27 cellular contexts compared by ENCODE assay signal in the genomic region with DNA sequence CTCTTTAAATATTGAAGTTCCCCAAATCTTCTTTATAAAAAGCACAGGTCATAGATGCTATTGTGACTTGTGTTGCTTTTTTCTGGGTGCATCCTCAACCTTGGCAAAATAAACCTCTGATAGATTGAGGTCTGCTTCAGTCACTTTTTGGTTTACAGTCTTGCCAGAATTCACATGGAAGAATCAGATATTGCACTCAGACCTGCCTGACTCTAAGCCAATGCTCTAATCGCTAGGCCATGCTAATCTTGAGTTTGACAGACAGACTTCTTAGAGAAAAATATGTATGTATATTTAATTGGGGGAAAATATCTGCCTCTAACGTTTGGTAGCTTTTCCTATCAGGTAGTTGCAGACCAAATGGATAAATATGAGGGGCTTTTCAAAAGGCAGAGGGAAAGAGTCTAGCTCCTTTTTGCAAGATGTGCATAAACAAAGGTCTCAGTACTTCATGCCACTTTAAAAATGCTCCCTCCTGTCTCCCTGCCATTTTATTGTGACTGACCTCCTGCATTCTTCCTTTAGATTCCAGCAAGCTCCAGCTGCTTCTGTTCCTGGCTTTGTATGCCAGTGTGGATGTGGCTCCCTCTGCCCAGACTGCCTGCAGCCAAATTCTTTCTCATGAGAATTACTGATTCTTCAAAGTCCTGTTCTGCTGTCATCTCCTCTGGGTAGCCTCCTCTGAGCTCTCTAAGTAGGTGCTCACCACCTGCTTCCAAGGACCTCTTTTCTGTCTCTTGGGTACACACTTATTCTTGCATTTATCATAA. TPM values are rescaled to one million over a fixed set of nuclear protein-coding genes. Genes with fewer than 3 reads are reported as not detected.
DNase-seq lines count a peak whose midpoint lies in the region; ATAC-seq, FAIRE-seq and TF ChIP-seq lines count a peak whose summit lies in the region.
"Had no signal": no experiment of that assay in that cellular context is flagged by ENCODE, and none has a peak within 500 bp of the region (broad histone marks: within the 10 kb centered on the region; RNA-seq: fewer than 3 reads in every experiment).

No MANE protein-coding gene starts in this region.

- H3K4me3 Mint-ChIP-seq in GM23338 (no peak overlapping the region), neural progenitor cell (no peak overlapping the region), CD14-positive monocyte (no peak overlapping the region)
- no peak overlapping the region for H3K4me3 Mint-ChIP-seq in activated T-helper 1 cell treated with anti-CD3 and anti-CD28 coated beads, Interleukin-12 subunit alpha, Interleukin-12 subunit beta, Interleukin-2, Interleukin-4 antibody, amounts not matched to agents 30 ng/mL and 10 ng/mL and 1 ng/mL, durations not matched to agents 14 hours and 24 hours and 36 hours
- H3K4me3 Mint-ChIP-seq: activated CD4-positive, alpha-beta memory T cell treated with anti-CD3 and anti-CD28 coated beads for 36 hours; CD4-positive, alpha-beta T cell had no signal

- 49 to 66% methylated on average over 2 of the region's 2 CpGs for WGBS in ectodermal cell, 2 experiments

- H3K4me1 Mint-ChIP-seq in GM23338: peaks cover 12% of the 10 kb centered on the region
- H3K4me1 Mint-ChIP-seq in neural progenitor cell: peaks cover 29% of the 10 kb centered on the region
- peaks cover 11% of the 10 kb centered on the region for H3K4me1 Mint-ChIP-seq in CD14-positive monocyte
- no peaks in the 10 kb centered on the region for H3K4me1 Mint-ChIP-seq in activated T-helper 1 cell treated with anti-CD3 and anti-CD28 coated beads, Interleukin-12 subunit alpha, Interleukin-12 subunit beta, Interleukin-2, Interleukin-4 antibody, amounts not matched to agents 30 ng/mL and 10 ng/mL and 1 ng/mL, durations not matched to agents 14 hours and 24 hours and 36 hours (ENCODE audit: low read depth)

- TF ChIP-seq CTCF in GM23338 (conservative IDR thresholded peaks at IDR 0.05; ENCODE audit: low read depth in 2 of 2) (no peak), neural progenitor cell (IDR thresholded peaks at IDR 0.05) (no peak), kidney (IDR thresholded peaks at IDR 0.05; ENCODE audit: borderline replicate concordance, extremely low read depth, insufficient read depth) (no peak), CD14-positive monocyte (IDR thresholded peaks at IDR 0.05) (no peak)

- no peaks in the 10 kb centered on the region for H3K36me3 Mint-ChIP-seq in GM23338 (ENCODE audit: low read depth)
- H3K36me3 Mint-ChIP-seq in neural progenitor cell: no peaks in the 10 kb centered on the region
- no peaks in the 10 kb centered on the region for H3K36me3 Mint-ChIP-seq in CD14-positive monocyte
- H3K36me3 Mint-ChIP-seq in activated T-helper 1 cell treated with anti-CD3 and anti-CD28 coated beads, Interleukin-12 subunit alpha, Interleukin-12 subunit beta, Interleukin-2, Interleukin-4 antibody, amounts not matched to agents 30 ng/mL and 10 ng/mL and 1 ng/mL, durations not matched to agents 14 hours and 24 hours and 36 hours (ENCODE audit: low read depth): no peaks in the 10 kb centered on the region
- H3K36me3 Mint-ChIP-seq: activated CD4-positive, alpha-beta memory T cell treated with anti-CD3 and anti-CD28 coated beads for 36 hours had no signal

- no peaks in the 10 kb centered on the region for H3F3A ChIP-seq in GM23338 (replicated peaks; ENCODE audit: low read depth)
- no peaks in the 10 kb centered on the region for H3F3A ChIP-seq in neural progenitor cell (ENCODE audit: low read depth)

- H4K20me1 ChIP-seq in GM23338 (replicated peaks; ENCODE audit: insufficient read depth) (no peaks in the 10 kb centered on the region), neural progenitor cell (ENCODE audit: low read depth) (no peaks in the 10 kb centered on the region)

- ATAC-seq in GM23338 (peak; percentile 57; the same call in 1 of the 3 replicates), HG02798 (IDR thresholded peaks at IDR 0.05; ENCODE audit: poor library complexity, unreplicated experiment) (no peak)
- ATAC-seq: SK-N-SH treated with all-trans-retinoic acid at 6 μM for 48 hours; stimulated activated naive CD8-positive, alpha-beta T cell treated with anti-CD3 and anti-CD28 coated beads, Interleukin-15, Interleukin-2, amounts not matched to agents 100 U/mL and 50 U/mL, for 24 hours had no signal

- peak; percentile 25 for DNase-seq in GM23338 (ENCODE audit: low spot score)
- peak; percentile 33 for DNase-seq in NCI-H69 (lab: John Stamatoyannopoulos, UW)
- DNase-seq in neural progenitor cell (ENCODE audit: low spot score): peak; percentile 28
- no peak for DNase-seq in kidney
- no peak for DNase-seq in CD14-positive monocyte (ENCODE audit: low spot score)
- no peak for DNase-seq in activated T-helper 1 cell treated with anti-CD3 and anti-CD28 coated beads, Interleukin-12 subunit alpha, Interleukin-12 subunit beta, Interleukin-2, Interleukin-4 antibody, amounts not matched to agents 30 ng/mL and 10 ng/mL and 1 ng/mL, durations not matched to agents 14 hours and 24 hours and 36 hours (ENCODE audit: low spot score)
- DNase-seq: activated CD4-positive, alpha-beta memory T cell treated with anti-CD3 and anti-CD28 coated beads for 36 hours; activated CD4-positive, CD25-positive, alpha-beta regulatory T cell; CD4-positive, alpha-beta T cell; cortex of kidney; DMS153; GF-D8; glutamatergic neuron; KBM-7; NCI-H1930; NK-92 treated with Interleukin-12 subunit alpha and Interleukin-12 subunit beta, amount 100 ng/mL, for 24 hours; RPMI8226; stimulated activated CD4-positive, alpha-beta T cell treated with anti-CD3 and anti-CD28 coated beads, Interleukin-4, amount 100 ng/mL, for 1 hour; stimulated activated naive CD8-positive, alpha-beta T cell treated with anti-CD3 and anti-CD28 coated beads, Interleukin-15, Interleukin-2, amounts not matched to agents 100 U/mL and 50 U/mL, for 24 hours; T-helper 9 cell; thyroid gland had no signal

- 0 out of 2 replicates have a peak overlapping the region, but pooled peaks have one; percentile 30 for H2AFZ ChIP-seq in GM23338
- H2AFZ ChIP-seq in neural progenitor cell (replicated peaks): peak overlapping the region; percentile 73

- no peak overlapping the region for H3K27ac ChIP-seq in GM23338 (ENCODE audit: low read depth)
- peak overlapping the region; percentile 30 for H3K27ac ChIP-seq in ectodermal cell (ENCODE audit: insufficient read depth, low read depth, low read length, poor library complexity, severe bottlenecking)
- no peak overlapping the region for H3K27ac ChIP-seq in neural progenitor cell
- H3K27ac ChIP-seq in kidney (ENCODE audit: low read depth in 2 of 2, low read length in 2 of 2): no peak overlapping the region
- H3K27ac ChIP-seq: cardiac muscle cell, neutrophil, thyroid gland had no signal

- H3K79me2 ChIP-seq in GM23338 (replicated peaks; ENCODE audit: insufficient read depth) (no peaks in the 10 kb centered on the region), neural progenitor cell (ENCODE audit: low read depth) (no peaks in the 10 kb centered on the region)

- H3K36me3 ChIP-seq in GM23338 (ENCODE audit: insufficient read depth): no peaks in the 10 kb centered on the region
- H3K36me3 ChIP-seq in ectodermal cell (ENCODE audit: control insufficient read depth, insufficient read depth, low read length): no peaks in the 10 kb centered on the region
- no peaks in the 10 kb centered on the region for H3K36me3 ChIP-seq in neural progenitor cell
- H3K36me3 ChIP-seq in kidney (ENCODE audit: control insufficient read depth in 1 of 2, insufficient read depth in 2 of 2, low read length in 2 of 2): no peaks in the 10 kb centered on the region
- H3K36me3 ChIP-seq: cardiac muscle cell, neutrophil, thyroid gland had no signal

- H3K27me3 ChIP-seq in GM23338 (ENCODE audit: insufficient read depth) (no peaks in the 10 kb centered on the region), ectodermal cell (ENCODE audit: control insufficient read depth, insufficient read depth, low read length, poor library complexity, severe bottlenecking) (no peaks in the 10 kb centered on the region), neural progenitor cell (no peaks in the 10 kb centered on the region)
- H3K27me3 ChIP-seq: cardiac muscle cell, neutrophil, thyroid gland had no signal

- intact Hi-C loops in kidney (cut with DNase I): no loop called here
- intact Hi-C loops in CD14-positive monocyte (cut with micrococcal nuclease): no loop called here
- intact Hi-C loops in activated T-helper 1 cell treated with anti-CD3 and anti-CD28 coated beads, Interleukin-12 subunit alpha, Interleukin-12 subunit beta, Interleukin-2, Interleukin-4 antibody, amounts not matched to agents 30 ng/mL and 10 ng/mL and 1 ng/mL, durations not matched to agents 14 hours and 24 hours and 36 hours (cut with micrococcal nuclease): no loop called here

- H3K4me3 ChIP-seq in GM23338 (no peak overlapping the region), ectodermal cell (ENCODE audit: insufficient read depth, low read depth, low read length) (no peak overlapping the region), neural progenitor cell (no peak overlapping the region), kidney (ENCODE audit: low read length in 2 of 2) (no peak overlapping the region)
- H3K4me3 ChIP-seq: cardiac muscle cell, smooth muscle cell, thyroid gland had no signal

- H3K4me1 ChIP-seq in GM23338 (ENCODE audit: insufficient read depth) (no peaks in the 10 kb centered on the region; the same call in 1 of the 2 replicates), ectodermal cell (ENCODE audit: control insufficient read depth, insufficient read depth, low read length) (peaks cover 7% of the 10 kb centered on the region), neural progenitor cell (peaks cover 15% of the 10 kb centered on the region), kidney (ENCODE audit: control insufficient read depth in 1 of 2, insufficient read depth in 1 of 2, low read depth in 1 of 2, low read length in 2 of 2) (no peaks in the 10 kb centered on the region)
- H3K4me1 ChIP-seq: thyroid gland had no signal

- no peak overlapping the region for H3K4me2 ChIP-seq in GM23338
- peak overlapping the region; percentile 17 for H3K4me2 ChIP-seq in neural progenitor cell
- H3K4me2 ChIP-seq: smooth muscle cell had no signal

- H3K9me2 ChIP-seq in GM23338 (ENCODE audit: insufficient read depth): no peaks in the 10 kb centered on the region

- H3K27ac Mint-ChIP-seq in GM23338 (no peak overlapping the region), neural progenitor cell (peak overlapping the region; percentile 77), CD14-positive monocyte (peak overlapping the region in 2 of 7 donors; percentile 25 to 60)
- H3K27ac Mint-ChIP-seq in activated T-helper 1 cell treated with anti-CD3 and anti-CD28 coated beads, Interleukin-12 subunit alpha, Interleukin-12 subunit beta, Interleukin-2, Interleukin-4 antibody, amounts not matched to agents 30 ng/mL and 10 ng/mL and 1 ng/mL, durations not matched to agents 14 hours and 24 hours and 36 hours: no peak overlapping the region
- H3K27ac Mint-ChIP-seq: activated CD4-positive, alpha-beta memory T cell treated with anti-CD3 and anti-CD28 coated beads for 36 hours; CD4-positive, alpha-beta T cell had no signal

- no peaks in the 10 kb centered on the region for H3K9me3 ChIP-seq in ectodermal cell (ENCODE audit: control insufficient read depth, low read length)
- no peaks in the 10 kb centered on the region for H3K9me3 ChIP-seq in neural progenitor cell (ENCODE audit: low read depth)
- H3K9me3 ChIP-seq in kidney (ENCODE audit: control insufficient read depth in 1 of 2, low read length in 2 of 2): no peaks in the 10 kb centered on the region
- H3K9me3 ChIP-seq: neutrophil, thyroid gland had no signal

- no peaks in the 10 kb centered on the region for H3K27me3 Mint-ChIP-seq in GM23338 (ENCODE audit: insufficient read depth, low read depth, poor library complexity)
- H3K27me3 Mint-ChIP-seq in neural progenitor cell (ENCODE audit: insufficient read depth, low read depth): peaks cover 2% of the 10 kb centered on the region
- peaks cover 0 to 5% (median under 1%) of the 10 kb centered on the region in 3 donors for H3K27me3 Mint-ChIP-seq in CD14-positive monocyte (ENCODE audit: low read depth in 3 of 3)
- H3K27me3 Mint-ChIP-seq in activated T-helper 1 cell treated with anti-CD3 and anti-CD28 coated beads, Interleukin-12 subunit alpha, Interleukin-12 subunit beta, Interleukin-2, Interleukin-4 antibody, amounts not matched to agents 30 ng/mL and 10 ng/mL and 1 ng/mL, durations not matched to agents 14 hours and 24 hours and 36 hours (ENCODE audit: insufficient read depth): peaks cover 3% of the 10 kb centered on the region

- no peak for FAIRE-seq in kidney (lab: Jason Lieb, UNC)

- H3K9ac ChIP-seq in neural progenitor cell: no peak overlapping the region
- H3K9ac ChIP-seq in kidney (ENCODE audit: low read length in 2 of 2): no peak overlapping the region

- no peaks in the 10 kb centered on the region for H3K9me3 Mint-ChIP-seq in GM23338
- peaks cover 2% of the 10 kb centered on the region for H3K9me3 Mint-ChIP-seq in neural progenitor cell
- H3K9me3 Mint-ChIP-seq in CD14-positive monocyte: peaks cover under 1 to 2% (median 2%) of the 10 kb centered on the region in 7 donors
- H3K9me3 Mint-ChIP-seq in activated T-helper 1 cell treated with anti-CD3 and anti-CD28 coated beads, Interleukin-12 subunit alpha, Interleukin-12 subunit beta, Interleukin-2, Interleukin-4 antibody, amounts not matched to agents 30 ng/mL and 10 ng/mL and 1 ng/mL, durations not matched to agents 14 hours and 24 hours and 36 hours: peaks cover 3% of the 10 kb centered on the region
- H3K9me3 Mint-ChIP-seq: CD4-positive, alpha-beta T cell had no signal

RNA-seq across cellular contexts. Expression of a gene that starts 42.4 kb away (rescaled TPM):
- 75.5 and 84.7 TPM in 2 replicates for total RNA-seq in GM23338 (2014; rRNA removed; shearing (Covaris generic))
- polyA plus RNA-seq in GM23338 (2016; fragmentation: Nextera tagmentation; extraction: Ambion mirVana): 41.0 and 48.7 TPM in 2 replicates
- 47.1 TPM for polyA plus RNA-seq in ectodermal cell (2013, experiment 1 of 4)
- 63.9 TPM for polyA plus RNA-seq in ectodermal cell (2013, experiment 2 of 4)
- polyA plus RNA-seq in ectodermal cell (2013, experiment 3 of 4): 38.7 TPM
- polyA plus RNA-seq in ectodermal cell (2013, experiment 4 of 4): 40.2 TPM
- 62.9 and 82.7 TPM in 2 replicates for total RNA-seq in neural progenitor cell (ENCODE audit: low replicate concordance)
- 8.2 TPM for total RNA-seq in kidney
- 2.7 TPM for polyA plus RNA-seq in kidney (ENCODE audit: insufficient read depth, low read depth, low replicate concordance)
- polyA plus RNA-seq in CD14-positive monocyte: 1 to 10 TPM; 4.1 to 5.3 TPM
- 74.7 and 78.0 TPM in 2 replicates for total RNA-seq in activated T-helper 1 cell treated with anti-CD3 and anti-CD28 coated beads, Interleukin-12 subunit alpha, Interleukin-12 subunit beta, Interleukin-2, Interleukin-4 antibody, amounts not matched to agents 30 ng/mL and 10 ng/mL and 1 ng/mL, durations not matched to agents 14 hours and 24 hours and 36 hours

Comparison
In these comparisons a context has a peak if more than half of its experiments do, and no peak if none do; other contexts are left out.
1. DNase-seq: peak in GM23338 (single experiment), NCI-H69 (single experiment) and neural progenitor cell (single experiment); none in kidney (single experiment), CD14-positive monocyte (single experiment) and activated T-helper 1 cell treated with anti-CD3 and anti-CD28 coated beads, Interleukin-12 subunit alpha, Interleukin-12 subunit beta, Interleukin-2, Interleukin-4 antibody, amounts not matched to agents 30 ng/mL and 10 ng/mL and 1 ng/mL, durations not matched to agents 14 hours and 24 hours and 36 hours (single experiment).